Comparison of ENCODE assay signal across 23 cellular contexts in the genomic region with DNA sequence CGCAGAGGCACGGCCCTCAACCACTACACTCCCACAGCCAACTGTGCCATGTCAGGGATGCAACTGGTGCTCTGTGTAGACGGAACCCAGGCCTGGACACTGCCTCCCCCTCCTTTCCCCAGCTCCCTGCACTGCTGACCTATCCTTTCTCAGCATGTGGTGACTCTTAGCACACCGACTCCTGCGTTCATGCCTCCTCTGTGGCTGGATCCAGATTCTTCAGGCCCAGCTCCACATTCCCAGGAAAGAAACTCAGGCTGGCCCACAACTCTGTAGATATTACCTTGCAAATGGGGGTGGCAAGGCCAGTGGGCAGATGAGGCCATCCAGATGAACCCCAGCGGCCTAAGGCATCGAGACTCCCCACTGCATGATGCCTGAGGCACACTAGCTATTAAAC.
"Had no signal": no experiment of that assay in that cellular context is flagged by ENCODE, and none has a peak within 500 bp of the region (broad histone marks: within the 10 kb centered on the region; RNA-seq: fewer than 3 reads in every experiment).

No MANE protein-coding gene starts in this region.

- H3K9me3 Mint-ChIP-seq: activated CD4-positive, alpha-beta T cell treated with anti-CD3 and anti-CD28 coated beads, Interleukin-2, amount 10 ng/mL, durations not matched to agents 7 days and 5 days; mesothelial cell of epicardium; nephron; type B pancreatic cell had no signal

- DNase-seq: activated CD4-positive, alpha-beta T cell treated with anti-CD3 and anti-CD28 coated beads, Interleukin-2, amount 10 ng/mL, durations not matched to agents 7 days and 5 days; activated CD8-positive, alpha-beta T cell treated with anti-CD3 and anti-CD28 coated beads, Interleukin-2, amount 10 ng/mL, durations not matched to agents 7 days and 5 days; activated naive CD4-positive, alpha-beta T cell treated with anti-CD3 and anti-CD28 coated beads, Interleukin-2, amount 10 ng/mL, durations not matched to agents 7 days and 5 days; activated T-cell treated with anti-CD3 and anti-CD28 coated beads, Interleukin-2, amount 50 U/mL, for 24 hours; aorta; dermis blood vessel endothelial cell; effector memory CD4-positive, alpha-beta T cell; foreskin keratinocyte; occipital lobe; right cardiac atrium; stimulated activated CD4-positive, alpha-beta T cell treated with anti-CD3 and anti-CD28 coated beads, Interleukin-4, amount 100 ng/mL, for 1 hour; stimulated activated naive CD8-positive, alpha-beta T cell treated with anti-CD3 and anti-CD28 coated beads, Interleukin-15, amount 100 ng/mL, for 72 hours; T-helper 1 cell; T-helper 9 cell had no signal

- ATAC-seq: activated CD4-positive, CD25-positive, alpha-beta regulatory T cell treated with anti-CD3 and anti-CD28 coated beads, Interleukin-2, amount 50 U/mL, for 24 hours; activated CD8-positive, alpha-beta T cell treated with anti-CD3 and anti-CD28 coated beads, Interleukin-2, amount 10 ng/mL, durations not matched to agents 7 days and 5 days; right cardiac atrium; stimulated activated naive CD8-positive, alpha-beta T cell treated with anti-CD3 and anti-CD28 coated beads, Interleukin-15, amount 100 ng/mL, for 72 hours had no signal

- H3K4me3 Mint-ChIP-seq: activated CD4-positive, alpha-beta T cell treated with anti-CD3 and anti-CD28 coated beads, Interleukin-2, amount 10 ng/mL, durations not matched to agents 7 days and 5 days; activated CD8-positive, alpha-beta T cell treated with anti-CD3 and anti-CD28 coated beads, Interleukin-2, amount 10 ng/mL, durations not matched to agents 7 days and 5 days; activated naive CD4-positive, alpha-beta T cell treated with anti-CD3 and anti-CD28 coated beads, Interleukin-2, amount 10 ng/mL, durations not matched to agents 7 days and 5 days; activated T-cell treated with anti-CD3 and anti-CD28 coated beads, Interleukin-2, amount 50 U/mL, for 24 hours; mesothelial cell of epicardium; nephron; stimulated activated naive CD8-positive, alpha-beta T cell treated with anti-CD3 and anti-CD28 coated beads, Interleukin-15, amount 100 ng/mL, for 72 hours; type B pancreatic cell had no signal

- H3K36me3 ChIP-seq: cardiac muscle cell, prostate gland had no signal

- H2AFZ ChIP-seq: hepatocyte had no signal

- H3K9me3 ChIP-seq: prostate gland had no signal

- H3K4me1 ChIP-seq: foreskin keratinocyte, prostate gland had no signal

- H3K79me2 ChIP-seq: hepatocyte had no signal

- H3K27ac Mint-ChIP-seq: activated CD4-positive, alpha-beta T cell treated with anti-CD3 and anti-CD28 coated beads, Interleukin-2, amount 10 ng/mL, durations not matched to agents 7 days and 5 days; activated CD8-positive, alpha-beta T cell treated with anti-CD3 and anti-CD28 coated beads, Interleukin-2, amount 10 ng/mL, durations not matched to agents 7 days and 5 days; activated naive CD4-positive, alpha-beta T cell treated with anti-CD3 and anti-CD28 coated beads, Interleukin-2, amount 10 ng/mL, durations not matched to agents 7 days and 5 days; activated T-cell treated with anti-CD3 and anti-CD28 coated beads, Interleukin-2, amount 50 U/mL, for 24 hours; activated T-helper 2 cell treated with anti-CD3 and anti-CD28 coated beads, Interferon-gamma antibody, Interleukin-2, Interleukin-4, amounts not matched to agents 10 μg/mL and 5 μg/mL and 100 μg/mL, durations not matched to agents 14 hours and 24 hours and 36 hours; mesothelial cell of epicardium; stimulated activated naive CD8-positive, alpha-beta T cell treated with anti-CD3 and anti-CD28 coated beads, Interleukin-15, amount 100 ng/mL, for 72 hours; type B pancreatic cell had no signal

- H3K27me3 ChIP-seq: cardiac muscle cell, foreskin keratinocyte, hepatocyte had no signal

- H3K36me3 Mint-ChIP-seq: activated naive CD4-positive, alpha-beta T cell treated with anti-CD3 and anti-CD28 coated beads, Interleukin-2, amount 10 ng/mL, durations not matched to agents 7 days and 5 days; mesothelial cell of epicardium; type B pancreatic cell had no signal

- H3K4me1 Mint-ChIP-seq: activated CD4-positive, alpha-beta T cell treated with anti-CD3 and anti-CD28 coated beads, Interleukin-2, amount 10 ng/mL, durations not matched to agents 7 days and 5 days; activated naive CD4-positive, alpha-beta T cell treated with anti-CD3 and anti-CD28 coated beads, Interleukin-2, amount 10 ng/mL, durations not matched to agents 7 days and 5 days; mesothelial cell of epicardium; stimulated activated naive CD8-positive, alpha-beta T cell treated with anti-CD3 and anti-CD28 coated beads, Interleukin-15, amount 100 ng/mL, for 72 hours had no signal

- H3K27me3 Mint-ChIP-seq: activated CD4-positive, alpha-beta T cell treated with anti-CD3 and anti-CD28 coated beads, Interleukin-2, amount 10 ng/mL, durations not matched to agents 7 days and 5 days; activated naive CD4-positive, alpha-beta T cell treated with anti-CD3 and anti-CD28 coated beads, Interleukin-2, amount 10 ng/mL, durations not matched to agents 7 days and 5 days; activated T-cell treated with anti-CD3 and anti-CD28 coated beads, Interleukin-2, amount 50 U/mL, for 24 hours; stimulated activated naive CD8-positive, alpha-beta T cell treated with anti-CD3 and anti-CD28 coated beads, Interleukin-15, amount 100 ng/mL, for 72 hours; type B pancreatic cell had no signal

- H3K27ac ChIP-seq: cardiac muscle cell, foreskin keratinocyte, hepatocyte, prostate gland had no signal

- H3K4me3 ChIP-seq: cardiac muscle cell, hepatocyte, lung, prostate gland had no signal
